Comparison of ENCODE assay signal across 10 cellular contexts in genomic region chr17:48597492-48597774, GRCh38. TPM values are rescaled to one million over a fixed set of nuclear protein-coding genes. Genes with fewer than 3 reads are reported as not detected.
DNase-seq lines count a peak whose midpoint lies in the region; ATAC-seq, FAIRE-seq and TF ChIP-seq lines count a peak whose summit lies in the region.
"Had no signal": no experiment of that assay in that cellular context is flagged by ENCODE, and none has a peak within 500 bp of the region (broad histone marks: within the 10 kb centered on the region; RNA-seq: fewer than 3 reads in every experiment).

No MANE protein-coding gene starts in this region.

- intact Hi-C loops in activated CD4-positive, alpha-beta T cell treated with anti-CD3 and anti-CD28 coated beads for 36 hours (cut with DNase I, micrococcal nuclease), result loop anchor here (2.0 to 10.0 kb wide), 3 partner anchors 15 to 453 kb away; no protein-coding TSS in a partner anchor
- intact Hi-C loops in right lobe of liver (cut with DNase I), result no loop called here
- intact Hi-C loops in stomach (cut with DNase I; ENCODE audit: low total_unique reads), result no loop called here

- H3K4me1 ChIP-seq in right lobe of liver (peaks cover 0 to 17% (median 0%) of the 10 kb centered on the region in 4 donors), stomach (peaks cover 8 to 99% (median 71%) of the 10 kb centered on the region in 4 donors)

- TF ChIP-seq CTCF in right lobe of liver (IDR thresholded peaks at IDR 0.05) (no peak), stomach (IDR thresholded peaks at IDR 0.05) (no peak)

- CTCF ChIA-PET in activated CD4-positive, alpha-beta T cell treated with anti-CD3 and anti-CD28 coated beads for 36 hours (lab: Charles Lee), result interaction anchor here (0.6 to 6.7 kb wide), 3 partner anchors 17 to 572 kb away, joined by 3 to 74 read pairs (median 5); no protein-coding TSS in a partner anchor

- no peak for TF ChIP-seq EP300 in stomach (IDR thresholded peaks at IDR 0.05)

- H3K4me3 Mint-ChIP-seq in activated CD4-positive, alpha-beta T cell treated with anti-CD3 and anti-CD28 coated beads for 36 hours, result peak overlapping the region; percentile 46
- peak overlapping the region; percentile 93 for H3K4me3 Mint-ChIP-seq in activated naive CD4-positive, alpha-beta T cell treated with anti-CD3 and anti-CD28 coated beads, Interleukin-2, amount 50 U/mL, for 24 hours

- H3K27me3 Mint-ChIP-seq in activated CD4-positive, alpha-beta T cell treated with anti-CD3 and anti-CD28 coated beads for 36 hours, result peaks cover 83% of the 10 kb centered on the region
- H3K27me3 Mint-ChIP-seq in activated naive CD4-positive, alpha-beta T cell treated with anti-CD3 and anti-CD28 coated beads, Interleukin-2, amount 50 U/mL, for 24 hours, result peaks cover 80% of the 10 kb centered on the region

- H3K9me3 ChIP-seq in right lobe of liver, result no peaks in the 10 kb centered on the region
- H3K9me3 ChIP-seq in stomach, result no peaks in the 10 kb centered on the region

- H3K4me3 ChIP-seq in right lobe of liver (peak overlapping the region; percentile 36 to 48 (median 36)), stomach (peak overlapping the region; percentile 52 to 58 (median 56))

- no peak for DNase-seq in activated CD4-positive, alpha-beta T cell treated with anti-CD3 and anti-CD28 coated beads for 36 hours
- DNase-seq in activated CD4-positive, alpha-beta T cell treated with anti-CD3 and anti-CD28 coated beads for 1 hour, result no peak
- DNase-seq in right lobe of liver (no peak), stomach (no peak), GM12891 (ENCODE audit: insufficient read length, low spot score) (no peak)
- DNase-seq in stimulated activated CD4-positive, alpha-beta T cell treated with anti-CD3 and anti-CD28 coated beads, Interleukin-4, amount 100 ng/mL, for 1 hour, result no peak
- DNase-seq: substantia nigra had no signal

- no peak for ATAC-seq in activated CD4-positive, alpha-beta T cell treated with anti-CD3 and anti-CD28 coated beads for 36 hours
- ATAC-seq in right lobe of liver, result no peak
- ATAC-seq in HG03460 (IDR thresholded peaks at IDR 0.05; ENCODE audit: unreplicated experiment), result no peak

- no peak overlapping the region for H3K27ac Mint-ChIP-seq in activated CD4-positive, alpha-beta T cell treated with anti-CD3 and anti-CD28 coated beads for 36 hours
- H3K27ac Mint-ChIP-seq in activated naive CD4-positive, alpha-beta T cell treated with anti-CD3 and anti-CD28 coated beads, Interleukin-2, amount 50 U/mL, for 24 hours, result no peak overlapping the region

- POLR2A ChIA-PET in activated CD4-positive, alpha-beta T cell treated with anti-CD3 and anti-CD28 coated beads for 36 hours (lab: Charles Lee), result no interaction called here

- no peak for FAIRE-seq in GM12891 (lab: Jason Lieb, UNC)
- FAIRE-seq: A204.1 had no signal

- H3K4me1 Mint-ChIP-seq in activated CD4-positive, alpha-beta T cell treated with anti-CD3 and anti-CD28 coated beads for 36 hours, result peaks cover 37% of the 10 kb centered on the region
- H3K4me1 Mint-ChIP-seq in activated naive CD4-positive, alpha-beta T cell treated with anti-CD3 and anti-CD28 coated beads, Interleukin-2, amount 50 U/mL, for 24 hours, result peaks cover 47% of the 10 kb centered on the region

- peak overlapping the region in 2 of 3 donors; percentile 46 to 53 for H3K27ac ChIP-seq in right lobe of liver
- peak overlapping the region; percentile 79 to 95 (median 93) for H3K27ac ChIP-seq in stomach

- H3K36me3 ChIP-seq in right lobe of liver (no peaks in the 10 kb centered on the region), stomach (no peaks in the 10 kb centered on the region)

- H3K27me3 ChIP-seq in right lobe of liver (peaks cover 0 to 48% of the 10 kb centered on the region in 2 donors), stomach (peaks cover 3 to 100% (median 97%) of the 10 kb centered on the region in 3 donors)

- H3K36me3 Mint-ChIP-seq in activated CD4-positive, alpha-beta T cell treated with anti-CD3 and anti-CD28 coated beads for 36 hours (ENCODE audit: low read depth), result no peaks in the 10 kb centered on the region
- H3K36me3 Mint-ChIP-seq in activated naive CD4-positive, alpha-beta T cell treated with anti-CD3 and anti-CD28 coated beads, Interleukin-2, amount 50 U/mL, for 24 hours, result peaks cover 2% of the 10 kb centered on the region

- no peaks in the 10 kb centered on the region for H3K9me3 Mint-ChIP-seq in activated CD4-positive, alpha-beta T cell treated with anti-CD3 and anti-CD28 coated beads for 36 hours (ENCODE audit: low read depth)
- H3K9me3 Mint-ChIP-seq in activated naive CD4-positive, alpha-beta T cell treated with anti-CD3 and anti-CD28 coated beads, Interleukin-2, amount 50 U/mL, for 24 hours, result no peaks in the 10 kb centered on the region

- TF ChIP-seq POLR2A in right lobe of liver (IDR thresholded peaks at IDR 0.05) (no peak), stomach (IDR thresholded peaks at IDR 0.05) (no peak), GM12891 (IDR thresholded peaks at IDR 0.05; ENCODE audit: low read depth, low read length) (no peak)

- no CpG with 5 or more reads among the region's 17 CpGs for WGBS in right lobe of liver (ENCODE audit: insufficient coverage, low coverage, low lambda C conversion rate, missing lambda C conversion rate)
- WGBS in stomach, 5 donors, result 2 to 7% (median 3%) methylated on average over 10 to 17 of the region's 17 CpGs

TF ChIP-seq in GM12891, 5 proteins besides CTCF, POLR2A, EP300 and RAD21:
- TF ChIP-seq SPI1 (IDR thresholded peaks at IDR 0.05; ENCODE audit: low read depth, low read length) (no peak), POLR2AphosphoS5 (IDR thresholded peaks at IDR 0.05; ENCODE audit: low read depth, low read length) (no peak), PAX5 (IDR thresholded peaks at IDR 0.05; ENCODE audit: insufficient read depth, low read length, severe bottlenecking) (no peak), POU2F2 (IDR thresholded peaks at IDR 0.05; ENCODE audit: low read depth, low read length) (no peak), TAF1 (IDR thresholded peaks at IDR 0.05; ENCODE audit: low read depth, low read length) (no peak)
TF ChIP-seq in GM12891: peak in this region for 0.

RNA-seq across cellular contexts. Expression of gene HOXB5, which starts 3.9 kb away (rescaled TPM):
- not detected for total RNA-seq in activated CD4-positive, alpha-beta T cell treated with anti-CD3 and anti-CD28 coated beads for 36 hours
- total RNA-seq in right lobe of liver (under 1 TPM in 5 of 6 experiments, not detected in 1; 0.11 to 0.29 (median 0.19) TPM), stomach (10 to 100 TPM in 2 of 5 donors, under 1 TPM in 2, not detected in 1; 0.43 to 50.4 (median 6.2) TPM)
- 1 to 10 TPM; 2.2 to 2.7 (median 2.4) TPM for polyA plus RNA-seq in stomach
- polyA plus RNA-seq in GM12891 (2012; ENCODE audit: low read depth, missing spikeins), result not detected

RNA-seq across cellular contexts. Expression of gene HOXB6, which starts 7.4 kb away (rescaled TPM):
- not detected for total RNA-seq in activated CD4-positive, alpha-beta T cell treated with anti-CD3 and anti-CD28 coated beads for 36 hours
- total RNA-seq in right lobe of liver, result under 1 TPM; 0.18 to 0.83 (median 0.56) TPM
- total RNA-seq in stomach, result 100 to 1,000 TPM in 1 of 5 donors, 10 to 100 TPM in 3, 1 to 10 TPM in 1; 4.2 to 150 (median 11.9) TPM
- 10 to 100 TPM in 1 of 3 donors, 1 to 10 TPM in 2; 5.7 to 10.2 (median 7.8) TPM for polyA plus RNA-seq in stomach
- polyA plus RNA-seq in GM12891 (2012; ENCODE audit: low read depth, missing spikeins), result 0.12 TPM

RNA-seq across cellular contexts. Expression of gene HOXB3, which starts 7.4 kb away (rescaled TPM):
- 1 to 10 TPM in 1 of 2 experiments, under 1 TPM in 1; 0.47 to 1.2 TPM for total RNA-seq in activated CD4-positive, alpha-beta T cell treated with anti-CD3 and anti-CD28 coated beads for 36 hours
- total RNA-seq in right lobe of liver, result 1 to 10 TPM in 5 of 6 experiments, under 1 TPM in 1; 0.99 to 3.2 (median 2.6) TPM
- 10 to 100 TPM in 4 of 5 donors, 1 to 10 TPM in 1; 6.1 to 77.6 (median 17.0) TPM for total RNA-seq in stomach
- 1 to 10 TPM; 2.8 to 9.5 (median 3.8) TPM for polyA plus RNA-seq in stomach
- 6.2 TPM for polyA plus RNA-seq in GM12891 (2012; ENCODE audit: low read depth, missing spikeins)

RNA-seq across cellular contexts. Expression of gene HOXB7, which starts 13.4 kb away (rescaled TPM):
- total RNA-seq in activated CD4-positive, alpha-beta T cell treated with anti-CD3 and anti-CD28 coated beads for 36 hours, result under 1 TPM; 0.25 to 0.30 TPM
- total RNA-seq in right lobe of liver, result under 1 TPM in 4 of 6 experiments, not detected in 2; 0.16 to 0.79 (median 0.30) TPM
- 10 to 100 TPM in 1 of 5 donors, 1 to 10 TPM in 4; 1.8 to 16.5 (median 2.3) TPM for total RNA-seq in stomach
- polyA plus RNA-seq in stomach, result 1 to 10 TPM; 1.0 to 8.2 (median 2.8) TPM
- 2.3 TPM for polyA plus RNA-seq in GM12891 (2012; ENCODE audit: low read depth, missing spikeins)

RNA-seq across cellular contexts. Expression of gene HOXB8, which starts 17.7 kb away (rescaled TPM):
- not detected for total RNA-seq in activated CD4-positive, alpha-beta T cell treated with anti-CD3 and anti-CD28 coated beads for 36 hours
- total RNA-seq in right lobe of liver, result not detected
- 10 to 100 TPM in 1 of 5 donors, 1 to 10 TPM in 4; 1.2 to 13.0 (median 1.5) TPM for total RNA-seq in stomach
- under 1 TPM in 2 of 3 donors, not detected in 1; 0.46 to 0.56 TPM for polyA plus RNA-seq in stomach
- polyA plus RNA-seq in GM12891 (2012; ENCODE audit: low read depth, missing spikeins), result not detected

Comparison
In these comparisons a context has a peak if more than half of its experiments do, and no peak if none do; other contexts are left out.
1. intact Hi-C loops: an anchor here in activated CD4-positive, alpha-beta T cell treated with anti-CD3 and anti-CD28 coated beads for 36 hours (2.0 to 10.0 kb wide); none called in right lobe of liver and stomach.